11 cellular contexts compared by ENCODE assay signal in genomic region chr12:106090586-106091411, GRCh38. TPM values are rescaled to one million over a fixed set of nuclear protein-coding genes. Genes with fewer than 3 reads are reported as not detected.
DNase-seq lines count a peak whose midpoint lies in the region; ATAC-seq and TF ChIP-seq lines count a peak whose summit lies in the region.
"Had no signal": no experiment of that assay in that cellular context is flagged by ENCODE, and none has a peak within 500 bp of the region (broad histone marks: within the 10 kb centered on the region; RNA-seq: fewer than 3 reads in every experiment).

No MANE protein-coding gene starts in this region.

- DNase-seq in Calu3 (no peak), astrocyte of the hippocampus (ENCODE audit: low read depth, low spot score) (peak; percentile 87), glomerular visceral epithelial cell (ENCODE audit: extremely low spot score) (peak; percentile 68), pulmonary artery endothelial cell (ENCODE audit: low read depth, low spot score) (peak; percentile 60), NCI-H82 treated with DMSO at 0.1 percent for 48 hours (lab: John Stamatoyannopoulos, UW; ENCODE audit: unreplicated experiment) (no peak), cerebellar nuclear complex (lab: John Stamatoyannopoulos, UW) (no peak)
- DNase-seq: activated T-cell treated with anti-CD3 and anti-CD28 coated beads, Interleukin-2, amount 50 U/mL, for 24 hours; CD8-positive, alpha-beta T cell; MM.1S had no signal

- peaks cover 19% of the 10 kb centered on the region for H3K4me1 Mint-ChIP-seq in Calu3 (ENCODE audit: low read depth, unreplicated experiment)

- no TSS peak for BruUV-seq in Calu3 (replicated peaks; lab: Mats Ljungman, UMichigan)

- ATAC-seq in GM18858 (IDR thresholded peaks at IDR 0.05; ENCODE audit: unreplicated experiment) (no peak), HG03159 (IDR thresholded peaks at IDR 0.05; ENCODE audit: unreplicated experiment) (no peak)
- ATAC-seq: CD8-positive, alpha-beta T cell had no signal

- no peak for TF ChIP-seq CTCF in Calu3 (IDR thresholded peaks at IDR 0.05; ENCODE audit: unreplicated experiment)

- H3K9me3 Mint-ChIP-seq in Calu3 (ENCODE audit: low read depth, unreplicated experiment): no peaks in the 10 kb centered on the region
- H3K9me3 Mint-ChIP-seq: activated T-cell treated with anti-CD3 and anti-CD28 coated beads, Interleukin-2, amount 50 U/mL, for 24 hours; CD8-positive, alpha-beta T cell had no signal

- intact Hi-C loops in Calu3 (cut with micrococcal nuclease; ENCODE audit: unreplicated experiment): no loop called here

- no peak overlapping the region for H3K4me3 Mint-ChIP-seq in Calu3 (ENCODE audit: low read depth, unreplicated experiment)
- H3K4me3 Mint-ChIP-seq: activated T-cell treated with anti-CD3 and anti-CD28 coated beads, Interleukin-2, amount 50 U/mL, for 24 hours; CD8-positive, alpha-beta T cell had no signal

- CTCF ChIA-PET in Calu3 (lab: Charles Lee): interaction anchor here (0.5 to 1.3 kb wide), 4 partner anchors 26 to 1924 kb away, joined by 3 to 5 read pairs (median 4); no protein-coding TSS in a partner anchor

- H3K27ac Mint-ChIP-seq in Calu3 (ENCODE audit: unreplicated experiment): peak overlapping the region; percentile 34
- H3K27ac Mint-ChIP-seq: activated T-cell treated with anti-CD3 and anti-CD28 coated beads, Interleukin-2, amount 50 U/mL, for 24 hours; CD8-positive, alpha-beta T cell had no signal

- no peaks in the 10 kb centered on the region for H3K27me3 Mint-ChIP-seq in Calu3 (ENCODE audit: unreplicated experiment)

- H3K36me3 Mint-ChIP-seq in Calu3 (ENCODE audit: insufficient read depth, unreplicated experiment): no peaks in the 10 kb centered on the region
- H3K36me3 Mint-ChIP-seq: CD8-positive, alpha-beta T cell had no signal

RNA-seq across cellular contexts. Expression of gene NUAK1, which starts 48.0 kb away (rescaled TPM):
- 8.0 and 14.3 TPM in 2 replicates for total RNA-seq in Calu3 (2022)
- total RNA-seq in pulmonary artery endothelial cell: 32.6 and 68.6 TPM in 2 replicates

Comparison
In these comparisons a context has a peak if more than half of its experiments do, and no peak if none do; other contexts are left out.
1. DNase-seq: peak in astrocyte of the hippocampus (single experiment), glomerular visceral epithelial cell (single experiment) and pulmonary artery endothelial cell (single experiment); none in Calu3 (single experiment), NCI-H82 treated with DMSO at 0.1 percent for 48 hours (single experiment) and cerebellar nuclear complex (0 of 2).